ENCODE assay signal across 1 cellular context in genomic region chr10:118698421-118698820, GRCh38.
TF ChIP-seq lines count a peak whose summit lies in the region.

No MANE protein-coding gene starts in this region.

TF ChIP-seq in GM12878, 131 proteins besides CTCF, POLR2A, EP300 and RAD21 (continues in another document):
- TF ChIP-seq BHLHE40 (IDR thresholded peaks at IDR 0.05; ENCODE audit: borderline replicate concordance in 1 of 2, low read depth in 2 of 2, low read length in 1 of 2) (peak; percentile 97 to 98), RCOR1 (conservative IDR thresholded peaks at IDR 0.05; ENCODE audit: low read depth, low read length) (no peak), IRF4 (IDR thresholded peaks at IDR 0.05; ENCODE audit: low read depth, low read length) (peak; percentile 94), SKIL (IDR thresholded peaks at IDR 0.05; ENCODE audit: low read depth, poor library complexity, severe bottlenecking) (peak; percentile 53), MEF2A (IDR thresholded peaks at IDR 0.05; ENCODE audit: insufficient read depth, low read depth, low read length) (no peak), ETV6 (conservative IDR thresholded peaks at IDR 0.05 in 1 of 2, IDR thresholded peaks at IDR 0.05 in 1 of 2; ENCODE audit: borderline replicate concordance in 1 of 2, low read depth in 1 of 2) (peak in 1 of 2 experiments; percentile 85; a peak in 2 of 4 replicates), GATAD2B (conservative IDR thresholded peaks at IDR 0.05; ENCODE audit: low read depth) (0 out of 2 replicates have a peak, but pooled peaks have one; percentile 21), ASH2L (IDR thresholded peaks at IDR 0.05; ENCODE audit: borderline replicate concordance, low read depth) (no peak), GABPA (IDR thresholded peaks at IDR 0.05; ENCODE audit: low read depth) (no peak), YY1 (IDR thresholded peaks at IDR 0.05; ENCODE audit: low read depth, low read length) (no peak), IKZF1 (conservative IDR thresholded peaks at IDR 0.05) (peak; percentile 64), WRNIP1 (IDR thresholded peaks at IDR 0.05; ENCODE audit: borderline replicate concordance, low read depth, low read length) (no peak), ZSCAN29 (IDR thresholded peaks at IDR 0.05) (no peak), POLR2AphosphoS5 (IDR thresholded peaks at IDR 0.05; ENCODE audit: low read length) (no peak), ATF7 (IDR thresholded peaks at IDR 0.05; ENCODE audit: low read depth) (peak; percentile 42; the same call in 1 of the 2 replicates), ZNF687 (IDR thresholded peaks at IDR 0.05) (no peak), MYB (IDR thresholded peaks at IDR 0.05; ENCODE audit: borderline replicate concordance, low read depth, low read length) (no peak), CHD1 (IDR thresholded peaks at IDR 0.05; ENCODE audit: low read depth, low read length) (no peak), MEF2B (IDR thresholded peaks at IDR 0.05; ENCODE audit: partially characterized antibody, poor library complexity, severe bottlenecking) (no peak), SREBF2 (IDR thresholded peaks at IDR 0.05; ENCODE audit: low read length) (no peak), ZNF24 (IDR thresholded peaks at IDR 0.05) (no peak), TCF7 (IDR thresholded peaks at IDR 0.05; ENCODE audit: borderline replicate concordance) (peak; percentile 97), KAT2A (conservative IDR thresholded peaks at IDR 0.05; ENCODE audit: control insufficient read depth, low read depth, low read length) (no peak), E2F8 (IDR thresholded peaks at IDR 0.05; ENCODE audit: low read depth, partially characterized antibody) (no peak), SPI1 (IDR thresholded peaks at IDR 0.05; ENCODE audit: borderline replicate concordance, insufficient read depth, low read depth, low read length) (peak; percentile 50; the same call in 1 of the 2 replicates), NKRF (conservative IDR thresholded peaks at IDR 0.05) (no peak), NRF1 (conservative IDR thresholded peaks at IDR 0.05; ENCODE audit: low read depth, low read length) (no peak), CREM (IDR thresholded peaks at IDR 0.05; ENCODE audit: low read depth) (peak; percentile 30; the same call in 1 of the 2 replicates), CBFB (IDR thresholded peaks at IDR 0.05; ENCODE audit: low read depth) (0 out of 2 replicates have a peak, but pooled peaks have one; percentile 23), JUNB (IDR thresholded peaks at IDR 0.05) (peak; percentile 91), NBN (IDR thresholded peaks at IDR 0.05) (0 out of 2 replicates have a peak, but pooled peaks have one; percentile 48), BCL11A (IDR thresholded peaks at IDR 0.05; ENCODE audit: low read depth, low read length) (peak; percentile 69), JUND (IDR thresholded peaks at IDR 0.05; ENCODE audit: low read depth, low read length) (peak; percentile 83), RUNX3 (IDR thresholded peaks at IDR 0.05; ENCODE audit: low read length) (peak; percentile 89), BRCA1 (IDR thresholded peaks at IDR 0.05; ENCODE audit: low read depth, low read length) (no peak), STAT3 (IDR thresholded peaks at IDR 0.05; ENCODE audit: low read depth, low read length) (no peak), TBL1XR1 (IDR thresholded peaks at IDR 0.05; ENCODE audit: low read depth, low read length) (no peak), NR2C2 (IDR thresholded peaks at IDR 0.05; ENCODE audit: borderline replicate concordance, control insufficient read depth, insufficient read length, low read depth) (no peak), PBX3 (IDR thresholded peaks at IDR 0.05; ENCODE audit: insufficient replicate concordance, low read depth, low read length) (no peak), KDM1A (IDR thresholded peaks at IDR 0.05; ENCODE audit: borderline replicate concordance) (no peak), HDGF (IDR thresholded peaks at IDR 0.05) (0 out of 2 replicates have a peak, but pooled peaks have one; percentile 59), DPF2 (IDR thresholded peaks at IDR 0.05) (peak; percentile 75), BCL3 (IDR thresholded peaks at IDR 0.05; ENCODE audit: borderline replicate concordance, insufficient read depth, low read depth, low read length, poor library complexity, severe bottlenecking) (peak; percentile 41), SMAD1 (IDR thresholded peaks at IDR 0.05; ENCODE audit: low read depth, partially characterized antibody) (peak; percentile 97), MTA3 (IDR thresholded peaks at IDR 0.05; ENCODE audit: borderline replicate concordance, low read length) (peak; percentile 71; the same call in 1 of the 2 replicates), STAT1 (conservative IDR thresholded peaks at IDR 0.05) (no peak), ZNF384 (IDR thresholded peaks at IDR 0.05; ENCODE audit: borderline replicate concordance, low read depth, low read length) (no peak), ATF2 (IDR thresholded peaks at IDR 0.05; ENCODE audit: low read length) (0 out of 2 replicates have a peak, but pooled peaks have one; percentile 54), IKZF2 (IDR thresholded peaks at IDR 0.05) (peak in 1 of 2 experiments; percentile 66; a peak in 2 of 4 replicates), FOXM1 (IDR thresholded peaks at IDR 0.05; ENCODE audit: low read depth, low read length) (no peak), EZH2 (IDR thresholded peaks at IDR 0.05; ENCODE audit: borderline replicate concordance, control insufficient read depth, low read depth, low read length) (no peak), MTA2 (IDR thresholded peaks at IDR 0.05; ENCODE audit: low read depth) (peak; percentile 52; the same call in 1 of the 2 replicates), TCF12 (IDR thresholded peaks at IDR 0.05; ENCODE audit: low read depth, low read length) (0 out of 2 replicates have a peak, but pooled peaks have one; percentile 40), SREBF1 (IDR thresholded peaks at IDR 0.05; ENCODE audit: low read length) (no peak), BACH1 (IDR thresholded peaks at IDR 0.05; ENCODE audit: borderline replicate concordance) (no peak), NFIC (IDR thresholded peaks at IDR 0.05; ENCODE audit: low read depth, low read length) (peak; percentile 17; the same call in 1 of the 2 replicates), ZZZ3 (IDR thresholded peaks at IDR 0.05; ENCODE audit: control insufficient read depth, insufficient read length, low read depth) (no peak), ZNF622 (IDR thresholded peaks at IDR 0.05) (no peak), ZBED1 (IDR thresholded peaks at IDR 0.05; ENCODE audit: borderline replicate concordance) (no peak)
